ENCODE assay signal across 23 cellular contexts in genomic region chr11:132205496-132205895, GRCh38.
"Had no signal": no experiment of that assay in that cellular context is flagged by ENCODE, and none has a peak within 500 bp of the region (broad histone marks: within the 10 kb centered on the region; RNA-seq: fewer than 3 reads in every experiment).

No MANE protein-coding gene starts in this region.

- DNase-seq: activated CD4-positive, alpha-beta memory T cell treated with anti-CD3 and anti-CD28 coated beads, Interleukin-2, amount 10 ng/mL, durations not matched to agents 7 days and 5 days; activated CD4-positive, alpha-beta T cell treated with anti-CD3 and anti-CD28 coated beads for 1 hour; activated CD4-positive, alpha-beta T cell treated with anti-CD3 and anti-CD28 coated beads for 4 hours; activated CD4-positive, alpha-beta T cell treated with anti-CD3 and anti-CD28 coated beads, Interleukin-2, amount 10 ng/mL, durations not matched to agents 7 days and 5 days; activated CD4-positive, alpha-beta T cell treated with anti-CD3 and anti-CD28 coated beads, Interleukin-2, amount 50 U/mL, for 4 hours; activated CD8-positive, alpha-beta memory T cell treated with anti-CD3 and anti-CD28 coated beads, Interleukin-2, amount 50 U/mL, for 48 hours; activated gamma-delta T cell; activated naive CD4-positive, alpha-beta T cell; activated naive CD4-positive, alpha-beta T cell treated with anti-CD3 and anti-CD28 coated beads, Interleukin-2, amount 10 ng/mL, durations not matched to agents 7 days and 5 days; activated naive CD8-positive, alpha-beta T cell treated with anti-CD3 and anti-CD28 coated beads, Interleukin-2, amount 10 ng/mL, durations not matched to agents 7 days and 5 days; activated T-cell treated with anti-CD3 and anti-CD28 coated beads for 4 hours; activated T-cell treated with anti-CD3 and anti-CD28 coated beads, Interleukin-2, amount 50 U/mL, for 24 hours; activated T-cell treated with anti-CD3 and anti-CD28 coated beads, Interleukin-2, amount 50 U/mL, for 72 hours; brain microvascular endothelial cell; dorsolateral prefrontal cortex; effector memory CD4-positive, alpha-beta T cell; endodermal cell; foreskin fibroblast; head of caudate nucleus; T-helper 2 cell had no signal

- ATAC-seq: activated naive CD4-positive, alpha-beta T cell treated with anti-CD3 and anti-CD28 coated beads, Interleukin-2, amount 50 U/mL, for 72 hours; activated T-cell treated with anti-CD3 and anti-CD28 coated beads, Interleukin-2, amount 50 U/mL, for 72 hours; esophagus mucosa; WTC11 had no signal
